In the genomic region with DNA sequence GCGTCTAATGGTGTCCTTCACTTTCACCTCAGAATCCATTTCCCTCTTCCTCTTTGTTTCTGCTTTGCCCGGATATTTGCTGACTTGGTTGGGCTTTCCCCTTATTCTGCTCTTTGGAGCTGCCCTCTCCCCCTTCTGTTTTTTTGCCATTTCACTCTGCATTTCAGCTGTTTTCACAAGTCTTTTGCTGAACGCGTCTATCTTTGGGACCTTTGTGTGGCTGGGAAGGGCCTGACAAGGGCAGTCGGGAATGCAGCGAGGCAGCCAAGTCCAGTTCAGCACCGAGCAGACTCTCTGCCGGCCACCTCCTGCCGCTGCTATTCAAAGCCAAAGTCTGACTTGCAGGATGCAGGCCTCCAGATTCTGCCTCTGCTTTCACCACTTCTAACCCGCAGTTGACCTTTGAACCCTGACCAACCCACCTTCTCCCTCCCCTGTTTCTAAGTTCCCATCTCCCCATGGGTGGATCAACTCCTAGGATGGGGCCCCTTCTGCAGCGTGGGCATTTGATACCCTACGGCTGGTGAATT, we compare ENCODE assay signal across 9 cellular contexts. TPM values are rescaled to one million over a fixed set of nuclear protein-coding genes. Genes with fewer than 3 reads are reported as not detected.
DNase-seq lines count a peak whose midpoint lies in the region; ATAC-seq and TF ChIP-seq lines count a peak whose summit lies in the region.
"Had no signal": no experiment of that assay in that cellular context is flagged by ENCODE, and none has a peak within 500 bp of the region (broad histone marks: within the 10 kb centered on the region; RNA-seq: fewer than 3 reads in every experiment).

No MANE protein-coding gene starts in this region.

- H3K27ac ChIP-seq in HUES64 (ENCODE audit: low read depth, low read length) = peak overlapping the region; percentile 20; the same call in 1 of the 2 replicates
- H3K27ac ChIP-seq in ectodermal cell (ENCODE audit: insufficient read depth, low read depth, low read length, poor library complexity, severe bottlenecking) = peak overlapping the region; percentile 33
- H3K27ac ChIP-seq in liver (ENCODE audit: low read depth in 1 of 2, low read length in 2 of 2) = no peak overlapping the region

- TF ChIP-seq CTCF in liver (IDR thresholded peaks at IDR 0.05; ENCODE audit: low read depth, low read length, missing input control) = no peak

- H3K4me1 ChIP-seq in HUES64 (ENCODE audit: insufficient read depth, low read length) (peaks cover 6% of the 10 kb centered on the region), ectodermal cell (ENCODE audit: control insufficient read depth, insufficient read depth, low read length) (peaks cover 5% of the 10 kb centered on the region), liver (ENCODE audit: control insufficient read depth in 4 of 4, insufficient read depth in 4 of 4, low read length in 3 of 4) (peaks cover 0 to 5% (median 0%) of the 10 kb centered on the region in 4 donors)

- DNase-seq in stromal cell of bone marrow (ENCODE audit: low read depth) (peak; percentile 75), NCI-H187 (lab: John Stamatoyannopoulos, UW) (no peak)
- DNase-seq: NCI-H510A treated with DMSO at 0.1 percent for 48 hours had no signal

- TF ChIP-seq RAD21 in liver (IDR thresholded peaks at IDR 0.05) = no peak

- ATAC-seq in HG02759 (IDR thresholded peaks at IDR 0.05; ENCODE audit: unreplicated experiment) = no peak
- no peak for ATAC-seq in GM18867 (IDR thresholded peaks at IDR 0.05; ENCODE audit: unreplicated experiment)
- ATAC-seq in HG03442 (IDR thresholded peaks at IDR 0.05; ENCODE audit: unreplicated experiment) = no peak

- H3K27me3 ChIP-seq in HUES64 (ENCODE audit: insufficient read depth, low read length) = no peaks in the 10 kb centered on the region
- H3K27me3 ChIP-seq in ectodermal cell (ENCODE audit: control insufficient read depth, insufficient read depth, low read length, poor library complexity, severe bottlenecking) = no peaks in the 10 kb centered on the region
- H3K27me3 ChIP-seq in liver (ENCODE audit: control insufficient read depth in 4 of 4, insufficient read depth in 4 of 4, low read length in 3 of 4) = no peaks in the 10 kb centered on the region

- H3K4me3 ChIP-seq in HUES64 (ENCODE audit: low read length) = no peak overlapping the region
- no peak overlapping the region for H3K4me3 ChIP-seq in ectodermal cell (ENCODE audit: insufficient read depth, low read depth, low read length)
- H3K4me3 ChIP-seq in liver (ENCODE audit: low read depth in 1 of 3, low read length in 3 of 3) = no peak overlapping the region

- H3K9ac ChIP-seq in HUES64 (ENCODE audit: low read depth, low read length) (no peak overlapping the region), liver (ENCODE audit: low read depth in 1 of 2, low read length in 2 of 2) (no peak overlapping the region)

- WGBS in HUES64 = 55% methylated on average over 12 of the region's 12 CpGs
- WGBS in ectodermal cell, 2 experiments = 58 to 59% methylated on average over 12 of the region's 12 CpGs
- 44% methylated on average over 12 of the region's 12 CpGs for WGBS in liver

- H3K36me3 ChIP-seq in HUES64 (ENCODE audit: insufficient read depth, low read length) = no peaks in the 10 kb centered on the region; the same call in 1 of the 2 replicates
- H3K36me3 ChIP-seq in ectodermal cell (ENCODE audit: control insufficient read depth, insufficient read depth, low read length) = no peaks in the 10 kb centered on the region
- no peaks in the 10 kb centered on the region for H3K36me3 ChIP-seq in liver (ENCODE audit: control insufficient read depth in 4 of 4, insufficient read depth in 3 of 4, low read depth in 1 of 4, low read length in 3 of 4)

- H3K9me3 ChIP-seq in HUES64 (ENCODE audit: insufficient read depth, low read depth, low read length) (no peaks in the 10 kb centered on the region), ectodermal cell (ENCODE audit: control insufficient read depth, low read length) (no peaks in the 10 kb centered on the region), liver (ENCODE audit: control insufficient read depth in 4 of 4, low read length in 3 of 4) (no peaks in the 10 kb centered on the region)

TF ChIP-seq in liver, 16 proteins besides CTCF, POLR2A, EP300 and RAD21:
- peak; percentile 48 for TF ChIP-seq NR2F2 (IDR thresholded peaks at IDR 0.05)
- TF ChIP-seq, protein P1, sequence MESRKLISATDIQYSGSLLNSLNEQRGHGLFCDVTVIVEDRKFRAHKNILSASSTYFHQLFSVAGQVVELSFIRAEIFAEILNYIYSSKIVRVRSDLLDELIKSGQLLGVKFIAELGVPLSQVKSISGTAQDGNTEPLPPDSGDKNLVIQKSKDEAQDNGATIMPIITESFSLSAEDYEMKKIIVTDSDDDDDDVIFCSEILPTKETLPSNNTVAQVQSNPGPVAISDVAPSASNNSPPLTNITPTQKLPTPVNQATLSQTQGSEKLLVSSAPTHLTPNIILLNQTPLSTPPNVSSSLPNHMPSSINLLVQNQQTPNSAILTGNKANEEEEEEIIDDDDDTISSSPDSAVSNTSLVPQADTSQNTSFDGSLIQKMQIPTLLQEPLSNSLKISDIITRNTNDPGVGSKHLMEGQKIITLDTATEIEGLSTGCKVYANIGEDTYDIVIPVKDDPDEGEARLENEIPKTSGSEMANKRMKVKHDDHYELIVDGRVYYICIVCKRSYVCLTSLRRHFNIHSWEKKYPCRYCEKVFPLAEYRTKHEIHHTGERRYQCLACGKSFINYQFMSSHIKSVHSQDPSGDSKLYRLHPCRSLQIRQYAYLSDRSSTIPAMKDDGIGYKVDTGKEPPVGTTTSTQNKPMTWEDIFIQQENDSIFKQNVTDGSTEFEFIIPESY (IDR thresholded peaks at IDR 0.05) = no peak
- no peak for TF ChIP-seq TAF1 (conservative IDR thresholded peaks at IDR 0.05)
- TF ChIP-seq, protein P2, sequence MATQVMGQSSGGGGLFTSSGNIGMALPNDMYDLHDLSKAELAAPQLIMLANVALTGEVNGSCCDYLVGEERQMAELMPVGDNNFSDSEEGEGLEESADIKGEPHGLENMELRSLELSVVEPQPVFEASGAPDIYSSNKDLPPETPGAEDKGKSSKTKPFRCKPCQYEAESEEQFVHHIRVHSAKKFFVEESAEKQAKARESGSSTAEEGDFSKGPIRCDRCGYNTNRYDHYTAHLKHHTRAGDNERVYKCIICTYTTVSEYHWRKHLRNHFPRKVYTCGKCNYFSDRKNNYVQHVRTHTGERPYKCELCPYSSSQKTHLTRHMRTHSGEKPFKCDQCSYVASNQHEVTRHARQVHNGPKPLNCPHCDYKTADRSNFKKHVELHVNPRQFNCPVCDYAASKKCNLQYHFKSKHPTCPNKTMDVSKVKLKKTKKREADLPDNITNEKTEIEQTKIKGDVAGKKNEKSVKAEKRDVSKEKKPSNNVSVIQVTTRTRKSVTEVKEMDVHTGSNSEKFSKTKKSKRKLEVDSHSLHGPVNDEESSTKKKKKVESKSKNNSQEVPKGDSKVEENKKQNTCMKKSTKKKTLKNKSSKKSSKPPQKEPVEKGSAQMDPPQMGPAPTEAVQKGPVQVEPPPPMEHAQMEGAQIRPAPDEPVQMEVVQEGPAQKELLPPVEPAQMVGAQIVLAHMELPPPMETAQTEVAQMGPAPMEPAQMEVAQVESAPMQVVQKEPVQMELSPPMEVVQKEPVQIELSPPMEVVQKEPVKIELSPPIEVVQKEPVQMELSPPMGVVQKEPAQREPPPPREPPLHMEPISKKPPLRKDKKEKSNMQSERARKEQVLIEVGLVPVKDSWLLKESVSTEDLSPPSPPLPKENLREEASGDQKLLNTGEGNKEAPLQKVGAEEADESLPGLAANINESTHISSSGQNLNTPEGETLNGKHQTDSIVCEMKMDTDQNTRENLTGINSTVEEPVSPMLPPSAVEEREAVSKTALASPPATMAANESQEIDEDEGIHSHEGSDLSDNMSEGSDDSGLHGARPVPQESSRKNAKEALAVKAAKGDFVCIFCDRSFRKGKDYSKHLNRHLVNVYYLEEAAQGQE (IDR thresholded peaks at IDR 0.05) = peak; percentile 82
TF ChIP-seq in liver: peak in this region for 2.

RNA-seq across cellular contexts. Expression of a gene that starts 38.2 kb away (rescaled TPM):
- 91.5 TPM for polyA plus RNA-seq in HUES64 (2013, experiment 1 of 2)
- polyA plus RNA-seq in HUES64 (2013, experiment 2 of 2) = 89.7 TPM
- polyA plus RNA-seq in ectodermal cell (2013, experiment 1 of 4) = 128 TPM
- 141 TPM for polyA plus RNA-seq in ectodermal cell (2013, experiment 2 of 4)
- polyA plus RNA-seq in ectodermal cell (2013, experiment 3 of 4) = 159 TPM
- 175 TPM for polyA plus RNA-seq in ectodermal cell (2013, experiment 4 of 4)
- 10 to 100 TPM in 1 of 2 donors, 1 to 10 TPM in 1; 5.7 to 22.2 TPM for total RNA-seq in liver
- polyA plus RNA-seq in liver = 1 to 10 TPM; 5.8 to 6.5 TPM

Comparison
In these comparisons a context has a peak if more than half of its experiments do, and no peak if none do; other contexts are left out.
1. H3K27ac ChIP-seq: peak in HUES64 (single experiment) and ectodermal cell (single experiment); none in liver (0 of 2).